ENCODE assay signal across 14 cellular contexts in genomic region chr11:1532606-1533341, GRCh38. TPM values are rescaled to one million over a fixed set of nuclear protein-coding genes. Genes with fewer than 3 reads are reported as not detected.
A peak's percentile ranks its signal among the peaks of the same experiment; 100 is the strongest.
DNase-seq lines count a peak whose midpoint lies in the region; ATAC-seq and TF ChIP-seq lines count a peak whose summit lies in the region.
"Had no signal": no experiment of that assay in that cellular context is flagged by ENCODE, and none has a peak within 500 bp of the region (broad histone marks: within the 10 kb centered on the region; RNA-seq: fewer than 3 reads in every experiment).

No MANE protein-coding gene starts in this region.

- H3K4me1 ChIP-seq in breast epithelium = peaks cover 23 to 27% of the 10 kb centered on the region in 2 donors
- H3K4me1 ChIP-seq in foreskin keratinocyte = peaks cover 48% of the 10 kb centered on the region
- peaks cover 19% of the 10 kb centered on the region for H3K4me1 ChIP-seq in osteoblast (ENCODE audit: insufficient read depth, low read length)
- H3K4me1 ChIP-seq in uterus = peaks cover 8 to 23% of the 10 kb centered on the region in 2 donors

- TF ChIP-seq POLR2A in breast epithelium (IDR thresholded peaks at IDR 0.05) = no peak
- no peak for TF ChIP-seq POLR2A in uterus (IDR thresholded peaks at IDR 0.05)

- intact Hi-C loops in MCF 10A (cut with micrococcal nuclease) = loop anchor here (10.0 kb wide), 1 partner anchor 228 kb away; the partner anchor contains the start of gene TOLLIP
- intact Hi-C loops in breast epithelium (cut with DNase I; ENCODE audit: low total_unique reads) = no loop called here
- intact Hi-C loops in uterus (cut with DNase I; ENCODE audit: low total_unique reads) = no loop called here

- BruUV-seq in MCF 10A (replicated peaks; lab: Mats Ljungman, UMichigan) = no TSS peak

- CTCF ChIA-PET in MCF 10A (lab: Yijun Ruan, JAX) = interaction anchor here (0.6 to 2.5 kb wide), 9 partner anchors 11 to 331 kb away, joined by 3 to 21 read pairs (median 4); no protein-coding TSS in a partner anchor

- ATAC-seq in foreskin keratinocyte = peak; percentile 43
- ATAC-seq: activated CD8-positive, alpha-beta memory T cell treated with anti-CD3 and anti-CD28 coated beads, Interleukin-2, amount 10 ng/mL, durations not matched to agents 7 days and 5 days had no signal

- no peak overlapping the region for H3K4me2 ChIP-seq in osteoblast (ENCODE audit: insufficient read depth, low read length)

- H3K36me3 ChIP-seq in breast epithelium (no peaks in the 10 kb centered on the region), osteoblast (ENCODE audit: insufficient read depth, low read length) (no peaks in the 10 kb centered on the region), uterus (no peaks in the 10 kb centered on the region)

- H3K27me3 ChIP-seq in breast epithelium (no peaks in the 10 kb centered on the region), foreskin keratinocyte (no peaks in the 10 kb centered on the region), osteoblast (ENCODE audit: insufficient read depth, low read length) (peaks cover 1% of the 10 kb centered on the region), uterus (no peaks in the 10 kb centered on the region)

- TF ChIP-seq CTCF in MCF 10A (IDR thresholded peaks at IDR 0.05; ENCODE audit: unreplicated experiment) (no peak), breast epithelium (IDR thresholded peaks at IDR 0.05) (no peak), foreskin keratinocyte (conservative IDR thresholded peaks at IDR 0.05) (no peak), osteoblast (IDR thresholded peaks at IDR 0.05; ENCODE audit: extremely low read depth, low read depth, low read length) (no peak), uterus (IDR thresholded peaks at IDR 0.05) (no peak)

- peaks cover 80% of the 10 kb centered on the region for H4K20me1 ChIP-seq in osteoblast (ENCODE audit: insufficient read depth, low read length)

- DNase-seq in MCF 10A (ENCODE audit: unreplicated experiment) = no peak
- DNase-seq in breast epithelium (ENCODE audit: low spot score in 2 of 2) = no peak
- DNase-seq in foreskin keratinocyte = peak; percentile 57 to 65
- peak; percentile 71 for DNase-seq in osteoblast (ENCODE audit: insufficient read length, low spot score, missing footprints)
- DNase-seq in uterus = no peak
- no peak for DNase-seq in T-helper 1 cell
- DNase-seq in stimulated activated CD4-positive, alpha-beta T cell treated with anti-CD3 and anti-CD28 coated beads, Interleukin-2, amount 100 ng/mL, for 48 hours = no peak
- no peak for DNase-seq in ACHN
- DNase-seq: 8988T; activated CD8-positive, alpha-beta memory T cell treated with anti-CD3 and anti-CD28 coated beads, Interleukin-2, amount 10 ng/mL, durations not matched to agents 7 days and 5 days had no signal

- H3K4me1 Mint-ChIP-seq in MCF 10A (ENCODE audit: insufficient read depth, unreplicated experiment) = peaks cover 36% of the 10 kb centered on the region

- H3K79me2 ChIP-seq in osteoblast (ENCODE audit: insufficient read depth, low read length) = peaks cover 95% of the 10 kb centered on the region

- H3K27me3 Mint-ChIP-seq in MCF 10A (ENCODE audit: insufficient read depth, unreplicated experiment) = no peaks in the 10 kb centered on the region
- H3K27me3 Mint-ChIP-seq: activated naive CD4-positive, alpha-beta T cell treated with anti-CD3 and anti-CD28 coated beads, Interleukin-2, amount 50 U/mL, for 24 hours had no signal

- H2AFZ ChIP-seq in osteoblast (ENCODE audit: low read length) = no peak overlapping the region

- in situ Hi-C loops in ACHN (cut with HindIII; ENCODE audit: low pct_ligation_motif_present, low pct_unique_long_range_greater_than_20kb, low sequenced_read_pairs) = no loop called here

- H3K36me3 Mint-ChIP-seq in MCF 10A (ENCODE audit: insufficient read depth, unreplicated experiment) = peaks cover 13% of the 10 kb centered on the region
- H3K36me3 Mint-ChIP-seq: activated naive CD4-positive, alpha-beta T cell treated with anti-CD3 and anti-CD28 coated beads, Interleukin-2, amount 50 U/mL, for 24 hours had no signal

- H3K27ac Mint-ChIP-seq in MCF 10A (ENCODE audit: low read depth, unreplicated experiment) = peak overlapping the region; percentile 46
- H3K27ac Mint-ChIP-seq: activated CD8-positive, alpha-beta memory T cell treated with anti-CD3 and anti-CD28 coated beads, Interleukin-2, amount 10 ng/mL, durations not matched to agents 7 days and 5 days had no signal

- H3K4me3 Mint-ChIP-seq in MCF 10A (ENCODE audit: unreplicated experiment) = peak overlapping the region; percentile 10
- H3K4me3 Mint-ChIP-seq: activated CD8-positive, alpha-beta memory T cell treated with anti-CD3 and anti-CD28 coated beads, Interleukin-2, amount 10 ng/mL, durations not matched to agents 7 days and 5 days; activated naive CD4-positive, alpha-beta T cell treated with anti-CD3 and anti-CD28 coated beads, Interleukin-2, amount 50 U/mL, for 24 hours had no signal

- H3K9me3 ChIP-seq in breast epithelium = no peaks in the 10 kb centered on the region
- no peaks in the 10 kb centered on the region for H3K9me3 ChIP-seq in osteoblast (ENCODE audit: low read depth, low read length)
- H3K9me3 ChIP-seq in uterus = no peaks in the 10 kb centered on the region

- H3K9me3 Mint-ChIP-seq in MCF 10A (ENCODE audit: unreplicated experiment) = no peaks in the 10 kb centered on the region
- H3K9me3 Mint-ChIP-seq: activated naive CD4-positive, alpha-beta T cell treated with anti-CD3 and anti-CD28 coated beads, Interleukin-2, amount 50 U/mL, for 24 hours had no signal

- peak overlapping the region in 1 of 2 donors; percentile 58 for H3K27ac ChIP-seq in breast epithelium
- peak overlapping the region; percentile 43 for H3K27ac ChIP-seq in foreskin keratinocyte
- no peak overlapping the region for H3K27ac ChIP-seq in osteoblast (ENCODE audit: low read depth, low read length)
- H3K27ac ChIP-seq in uterus = peak overlapping the region; percentile 37 to 49

- H3K4me3 ChIP-seq in breast epithelium (peak overlapping the region in 1 of 3 donors; percentile 46), osteoblast (ENCODE audit: insufficient read depth, low read length) (no peak overlapping the region), uterus (no peak overlapping the region)

- POLR2A ChIA-PET in MCF 10A (lab: Yijun Ruan, JAX) = interaction anchor here (0.7 to 1.8 kb wide), 10 partner anchors 9 to 302 kb away, joined by 3 to 10 read pairs (median 3); partner anchors contain the start of gene TOLLIP

RNA-seq across cellular contexts. Expression of gene DUSP8, which starts 39.3 kb away (rescaled TPM):
- total RNA-seq in MCF 10A (2022) (10.4 and 17.6 TPM in 2 replicates), breast epithelium (1 to 10 TPM in 2 of 3 donors, under 1 TPM in 1; 0.80 to 2.9 (median 1.6) TPM), foreskin keratinocyte (0.71 and 0.88 TPM in 2 replicates), osteoblast (under 0.01 TPM in 2 replicates), uterus (10 to 100 TPM in 1 of 4 donors, 1 to 10 TPM in 2, under 1 TPM in 1; under 0.01 to 21.7 (median 3.1) TPM)
- polyA plus RNA-seq in foreskin keratinocyte = 0.90 and 1.3 TPM in 2 replicates

RNA-seq across cellular contexts. Expression of gene MOB2, which starts 46.2 kb away (rescaled TPM):
- 20.1 and 20.2 TPM in 2 replicates for total RNA-seq in MCF 10A (2022)
- 10 to 100 TPM; 36.4 to 46.1 (median 37.9) TPM for total RNA-seq in breast epithelium
- 35.6 and 38.5 TPM in 2 replicates for total RNA-seq in foreskin keratinocyte
- polyA plus RNA-seq in foreskin keratinocyte = 30.6 and 36.5 TPM in 2 replicates
- total RNA-seq in osteoblast = 28.2 and 29.8 TPM in 2 replicates
- 10 to 100 TPM; 17.1 to 72.6 (median 23.6) TPM for total RNA-seq in uterus

RNA-seq across cellular contexts. Expression of gene KRTAP5-1, which starts 52.3 kb away (rescaled TPM):
- total RNA-seq in MCF 10A (2022) (not detected in 2 replicates), breast epithelium (not detected), foreskin keratinocyte (not detected in 2 replicates), osteoblast (not detected in 2 replicates), uterus (not detected)
- not detected in 2 replicates for polyA plus RNA-seq in foreskin keratinocyte
- total RNA-seq: activated CD8-positive, alpha-beta memory T cell treated with anti-CD3 and anti-CD28 coated beads, Interleukin-2, amount 10 ng/mL, durations not matched to agents 7 days and 5 days; NCI-H460; pulmonary artery endothelial cell had no signal
- polyA plus RNA-seq: thymus had no signal

Comparison
In these comparisons a context has a peak if more than half of its experiments do, and no peak if none do; other contexts are left out.
1. DNase-seq: peak in foreskin keratinocyte (2 of 2) and osteoblast (single experiment); none in MCF 10A (single experiment), breast epithelium (0 of 2), uterus (0 of 2), T-helper 1 cell (0 of 5), stimulated activated CD4-positive, alpha-beta T cell treated with anti-CD3 and anti-CD28 coated beads, Interleukin-2, amount 100 ng/mL, for 48 hours (0 of 2) and ACHN (single experiment).